12 cellular contexts compared by ENCODE assay signal in the genomic region with DNA sequence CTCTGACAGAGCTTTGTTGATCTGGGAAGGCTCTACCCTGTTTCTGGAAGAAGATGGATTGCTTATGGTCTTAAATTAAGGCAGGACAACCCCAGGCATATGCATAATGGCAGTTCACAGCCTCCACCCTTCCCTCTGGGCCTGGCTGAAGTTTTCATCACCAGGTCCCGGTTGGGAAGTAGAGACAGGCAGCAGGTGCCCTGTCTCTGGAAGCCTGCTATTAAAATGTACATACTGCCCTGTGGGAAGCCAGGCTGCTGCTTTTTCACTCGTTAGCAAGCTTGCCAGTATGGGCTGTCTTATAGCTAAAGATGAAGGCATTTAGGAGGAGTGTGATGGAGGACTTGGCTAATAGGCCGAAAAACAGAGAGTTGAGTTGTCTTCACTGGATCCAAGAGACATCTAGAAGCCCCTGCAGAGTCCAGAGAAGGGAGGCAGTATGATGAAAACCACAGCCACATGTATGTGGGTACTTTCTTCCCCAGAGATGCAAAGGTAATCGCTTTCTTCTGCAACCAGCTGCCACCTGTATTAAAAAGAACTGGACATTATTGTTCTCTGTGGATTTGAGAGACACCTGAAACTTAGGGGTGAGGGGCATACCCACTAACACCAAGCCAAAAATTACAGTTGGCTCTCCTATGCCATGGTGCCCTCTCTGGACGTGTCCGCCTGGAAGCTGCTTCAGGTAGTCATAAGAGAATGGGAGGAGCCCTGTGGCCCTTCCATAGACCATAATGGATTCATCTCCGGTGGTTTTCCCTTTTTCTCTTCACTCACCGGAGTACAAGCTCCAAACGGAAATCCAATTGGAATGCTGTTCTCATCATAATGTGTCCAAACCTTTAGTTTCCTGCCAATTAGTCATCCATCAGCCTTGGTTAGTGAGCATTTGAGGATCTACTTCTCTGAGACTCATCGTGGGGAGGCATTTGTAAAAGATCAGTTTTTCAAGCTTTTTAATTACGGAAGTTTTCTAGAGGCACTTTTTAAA. TPM values are rescaled to one million over a fixed set of nuclear protein-coding genes. Genes with fewer than 3 reads are reported as not detected.
A peak's percentile ranks its signal among the peaks of the same experiment; 100 is the strongest.
DNase-seq lines count a peak whose midpoint lies in the region; ATAC-seq, FAIRE-seq and TF ChIP-seq lines count a peak whose summit lies in the region.
"Had no signal": no experiment of that assay in that cellular context is flagged by ENCODE, and none has a peak within 500 bp of the region (broad histone marks: within the 10 kb centered on the region; RNA-seq: fewer than 3 reads in every experiment).

No MANE protein-coding gene starts in this region.

- no peak overlapping the region for H3K4me3 Mint-ChIP-seq in natural killer cell
- H3K4me3 Mint-ChIP-seq in natural killer cell treated with Interleukin-12 subunit alpha and Interleukin-12 subunit beta and Interleukin-15 and Interleukin-18, amount 100 ng/mL, for 72 hours: no peak overlapping the region
- H3K4me3 Mint-ChIP-seq in astrocyte (ENCODE audit: unreplicated experiment): no peak overlapping the region

- peak overlapping the region; percentile 13 to 64 for H3K27ac Mint-ChIP-seq in natural killer cell
- peak overlapping the region in 1 of 2 donors; percentile 69 for H3K27ac Mint-ChIP-seq in natural killer cell treated with Interleukin-12 subunit alpha and Interleukin-12 subunit beta and Interleukin-15 and Interleukin-18, amount 100 ng/mL, for 72 hours
- H3K27ac Mint-ChIP-seq in astrocyte (ENCODE audit: unreplicated experiment): no peak overlapping the region

- peak overlapping the region; percentile 43 for H3K4me2 ChIP-seq in astrocyte (ENCODE audit: low read length)

- H3K9me3 ChIP-seq in astrocyte (ENCODE audit: insufficient read depth, low read depth, low read length) (no peaks in the 10 kb centered on the region), liver (ENCODE audit: control insufficient read depth in 4 of 4, low read length in 3 of 4) (no peaks in the 10 kb centered on the region)

- no peak for TF ChIP-seq CTCF in natural killer cell (IDR thresholded peaks at IDR 0.05)
- TF ChIP-seq CTCF in astrocyte (IDR thresholded peaks at IDR 0.05; ENCODE audit: insufficient read depth, low read depth, low read length): no peak
- TF ChIP-seq CTCF in liver (IDR thresholded peaks at IDR 0.05; ENCODE audit: low read depth, low read length, missing input control): no peak

- no peaks in the 10 kb centered on the region for H3K9me3 Mint-ChIP-seq in natural killer cell
- H3K9me3 Mint-ChIP-seq in natural killer cell treated with Interleukin-12 subunit alpha and Interleukin-12 subunit beta and Interleukin-15 and Interleukin-18, amount 100 ng/mL, for 72 hours: no peaks in the 10 kb centered on the region
- H3K9me3 Mint-ChIP-seq in astrocyte (ENCODE audit: unreplicated experiment): no peaks in the 10 kb centered on the region

- 75% methylated on average over 11 of the region's 11 CpGs for WGBS in liver

- H3K9ac ChIP-seq in astrocyte (ENCODE audit: low read length) (no peak overlapping the region), liver (ENCODE audit: low read depth in 1 of 2, low read length in 2 of 2) (peak overlapping the region in 1 of 2 donors; percentile 25)

- H3K4me3 ChIP-seq in astrocyte (ENCODE audit: insufficient read depth, low read depth, low read length) (no peak overlapping the region), liver (ENCODE audit: low read depth in 1 of 3, low read length in 3 of 3) (no peak overlapping the region)
- H3K4me3 ChIP-seq: K562 had no signal

- intact Hi-C loops in natural killer cell (cut with micrococcal nuclease): no loop called here

- peaks cover 19% of the 10 kb centered on the region for H3K36me3 ChIP-seq in astrocyte (ENCODE audit: insufficient read depth, low read length)
- peaks cover 0 to 26% (median 6%) of the 10 kb centered on the region in 4 donors for H3K36me3 ChIP-seq in liver (ENCODE audit: control insufficient read depth in 4 of 4, insufficient read depth in 3 of 4, low read depth in 1 of 4, low read length in 3 of 4)

- ATAC-seq in natural killer cell: no peak
- no peak for ATAC-seq in natural killer cell treated with Interleukin-12 subunit alpha and Interleukin-12 subunit beta and Interleukin-15 and Interleukin-18, amount 100 ng/mL, for 72 hours
- ATAC-seq in HG02970 (IDR thresholded peaks at IDR 0.05; ENCODE audit: low FRiP score, unreplicated experiment): no peak
- no peak for ATAC-seq in GM21390 (IDR thresholded peaks at IDR 0.05; ENCODE audit: unreplicated experiment)
- ATAC-seq: K562 had no signal

- H3K36me3 Mint-ChIP-seq in natural killer cell (peaks cover 35% of the 10 kb centered on the region), astrocyte (ENCODE audit: low read depth, unreplicated experiment) (peaks cover 13% of the 10 kb centered on the region)
- peaks cover 33% of the 10 kb centered on the region for H3K36me3 Mint-ChIP-seq in natural killer cell treated with Interleukin-12 subunit alpha and Interleukin-12 subunit beta and Interleukin-15 and Interleukin-18, amount 100 ng/mL, for 72 hours

- peak overlapping the region; percentile 43 for H3K27ac ChIP-seq in astrocyte (ENCODE audit: low read depth, low read length)
- H3K27ac ChIP-seq in liver (ENCODE audit: low read depth in 1 of 2, low read length in 2 of 2): peak overlapping the region; percentile 91 to 96

- H3K27me3 Mint-ChIP-seq in natural killer cell (ENCODE audit: low read depth in 2 of 2): no peaks in the 10 kb centered on the region
- no peaks in the 10 kb centered on the region for H3K27me3 Mint-ChIP-seq in natural killer cell treated with Interleukin-12 subunit alpha and Interleukin-12 subunit beta and Interleukin-15 and Interleukin-18, amount 100 ng/mL, for 72 hours
- H3K27me3 Mint-ChIP-seq in astrocyte (ENCODE audit: low read depth, unreplicated experiment): no peaks in the 10 kb centered on the region

- DNase-seq in natural killer cell: no peak
- no peak for DNase-seq in natural killer cell treated with Interleukin-12 subunit alpha and Interleukin-12 subunit beta and Interleukin-15 and Interleukin-18, amount 100 ng/mL, for 72 hours (ENCODE audit: low spot score)
- DNase-seq in astrocyte (ENCODE audit: low read depth): peak; percentile 78
- DNase-seq in SHP77 treated with DMSO at 0.1 percent for 48 hours (lab: John Stamatoyannopoulos, UW): no peak
- DNase-seq in NCI-H1930 (lab: John Stamatoyannopoulos, UW): no peak
- DNase-seq: hippocampal formation; NCI-H446; stimulated activated CD8-positive, alpha-beta memory T cell treated with anti-CD3 and anti-CD28 coated beads, Interleukin-4, amount 100 ng/mL, for 48 hours had no signal

- peaks cover 14% of the 10 kb centered on the region for H3K79me2 ChIP-seq in astrocyte (ENCODE audit: insufficient read depth, low read length)

- FAIRE-seq in astrocyte (lab: Jason Lieb, UNC): peak; percentile 62
- FAIRE-seq: K562 had no signal

- H4K20me1 ChIP-seq in astrocyte (ENCODE audit: insufficient read depth, low read length): no peaks in the 10 kb centered on the region

- H3K4me1 ChIP-seq in astrocyte (ENCODE audit: insufficient read depth, low read length) (peaks cover 29% of the 10 kb centered on the region), liver (ENCODE audit: control insufficient read depth in 4 of 4, insufficient read depth in 4 of 4, low read length in 3 of 4) (peaks cover 17 to 78% (median 45%) of the 10 kb centered on the region in 4 donors)

- H3K27me3 ChIP-seq in astrocyte (ENCODE audit: insufficient read depth, low read length) (no peaks in the 10 kb centered on the region), liver (ENCODE audit: control insufficient read depth in 4 of 4, insufficient read depth in 4 of 4, low read length in 3 of 4) (no peaks in the 10 kb centered on the region)

- H2AFZ ChIP-seq in astrocyte (ENCODE audit: low read depth, low read length): no peak overlapping the region

- peaks cover 30 to 42% of the 10 kb centered on the region in 2 donors for H3K4me1 Mint-ChIP-seq in natural killer cell
- peaks cover 21 to 37% of the 10 kb centered on the region in 2 donors for H3K4me1 Mint-ChIP-seq in natural killer cell treated with Interleukin-12 subunit alpha and Interleukin-12 subunit beta and Interleukin-15 and Interleukin-18, amount 100 ng/mL, for 72 hours (ENCODE audit: low read depth in 2 of 2)
- peaks cover 18% of the 10 kb centered on the region for H3K4me1 Mint-ChIP-seq in astrocyte (ENCODE audit: low read depth, unreplicated experiment)

- no peak for TF ChIP-seq RAD21 in liver (IDR thresholded peaks at IDR 0.05)

TF ChIP-seq in liver, 16 proteins besides CTCF, POLR2A, EP300 and RAD21:
- no peak for TF ChIP-seq FOXA1 (IDR thresholded peaks at IDR 0.05)
- peak in 1 of 2 donors; percentile 5 for TF ChIP-seq HNF4A (conservative IDR thresholded peaks at IDR 0.05)

RNA-seq across cellular contexts. Expression of gene ABHD2, which starts 34.6 kb away (rescaled TPM):
- total RNA-seq in natural killer cell (100 to 1,000 TPM; 187 to 236 (median 191) TPM), astrocyte (41.3 and 50.3 TPM in 2 replicates), liver (100 to 1,000 TPM in 1 of 2 donors, 10 to 100 TPM in 1; 34.6 to 663 TPM)
- 100 to 1,000 TPM; 130 to 214 TPM for total RNA-seq in natural killer cell treated with Interleukin-12 subunit alpha and Interleukin-12 subunit beta and Interleukin-15 and Interleukin-18, amount 100 ng/mL, for 72 hours
- 10 to 100 TPM; 58.8 to 71.5 TPM for polyA plus RNA-seq in liver
